Comparison of ENCODE assay signal across 23 cellular contexts in genomic region chr2:99723632-99724031, GRCh38.
"Had no signal": no experiment of that assay in that cellular context is flagged by ENCODE, and none has a peak within 500 bp of the region (broad histone marks: within the 10 kb centered on the region; RNA-seq: fewer than 3 reads in every experiment).

No MANE protein-coding gene starts in this region.

- ATAC-seq: heart right ventricle; natural killer cell; pancreas; right cardiac atrium; stimulated activated memory B cell treated with anti-CD40 and anti-IgM and Interleukin-4, amounts not matched to agents 10 μg/mL and 1 μg/mL and 100 μg/mL, for 72 hours; stimulated activated naive CD8-positive, alpha-beta T cell treated with anti-CD3 and anti-CD28 coated beads, Interleukin-15, amount 100 ng/mL, for 72 hours had no signal

- H3K36me3 ChIP-seq: heart right ventricle, left ventricle myocardium inferior, pancreas, prostate gland, sigmoid colon, thyroid gland, transverse colon, upper lobe of left lung had no signal

- H3K27me3 Mint-ChIP-seq: memory B cell; stimulated activated memory B cell treated with anti-CD40 and anti-IgM and Interleukin-4, amounts not matched to agents 10 μg/mL and 1 μg/mL and 100 μg/mL, for 72 hours; stimulated activated naive CD8-positive, alpha-beta T cell treated with anti-CD3 and anti-CD28 coated beads, Interleukin-15, amount 100 ng/mL, for 72 hours had no signal

- H3K4me3 ChIP-seq: heart right ventricle, hepatocyte, left ventricle myocardium inferior, pancreas, prostate gland, sigmoid colon, spleen, testis, thyroid gland, transverse colon, upper lobe of left lung had no signal

- DNase-seq: heart right ventricle; islet precursor cell; left ventricle myocardium inferior; natural killer cell; pancreas; posterior cingulate gyrus; retina; right cardiac atrium; sigmoid colon; small intestine; spleen; stimulated activated CD4-positive, alpha-beta T cell treated with anti-CD3 and anti-CD28 coated beads, Interleukin-4, amount 100 ng/mL, for 24 hours; stimulated activated naive CD4-positive, alpha-beta T cell treated with Interleukin-2 at 50 U/mL for 16 hours; stimulated activated naive CD8-positive, alpha-beta T cell treated with anti-CD3 and anti-CD28 coated beads, Interleukin-15, amount 100 ng/mL, for 72 hours; substantia nigra; testis; thyroid gland; transverse colon; upper lobe of left lung had no signal

- H3K4me3 Mint-ChIP-seq: memory B cell; natural killer cell; stimulated activated memory B cell treated with anti-CD40 and anti-IgM and Interleukin-4, amounts not matched to agents 10 μg/mL and 1 μg/mL and 100 μg/mL, for 72 hours; stimulated activated naive CD8-positive, alpha-beta T cell treated with anti-CD3 and anti-CD28 coated beads, Interleukin-15, amount 100 ng/mL, for 72 hours had no signal

- H3K4me1 ChIP-seq: pancreas, prostate gland, testis, thyroid gland, transverse colon had no signal

- H2AFZ ChIP-seq: hepatocyte had no signal

- H3K79me2 ChIP-seq: hepatocyte had no signal

- H3K4me1 Mint-ChIP-seq: memory B cell; natural killer cell; stimulated activated memory B cell treated with anti-CD40 and anti-IgM and Interleukin-4, amounts not matched to agents 10 μg/mL and 1 μg/mL and 100 μg/mL, for 72 hours; stimulated activated naive CD8-positive, alpha-beta T cell treated with anti-CD3 and anti-CD28 coated beads, Interleukin-15, amount 100 ng/mL, for 72 hours had no signal

- H3K27ac Mint-ChIP-seq: memory B cell; natural killer cell; stimulated activated memory B cell treated with anti-CD40 and anti-IgM and Interleukin-4, amounts not matched to agents 10 μg/mL and 1 μg/mL and 100 μg/mL, for 72 hours; stimulated activated naive CD8-positive, alpha-beta T cell treated with anti-CD3 and anti-CD28 coated beads, Interleukin-15, amount 100 ng/mL, for 72 hours had no signal

- H3K27ac ChIP-seq: heart right ventricle, hepatocyte, left ventricle myocardium inferior, pancreas, prostate gland, sigmoid colon, spleen, testis, thyroid gland, transverse colon, upper lobe of left lung had no signal

- H3K27me3 ChIP-seq: heart right ventricle, hepatocyte, pancreas, sigmoid colon, spleen, testis, thyroid gland, transverse colon, upper lobe of left lung had no signal

- H3K4me2 ChIP-seq: hepatocyte had no signal

- H3K9me3 ChIP-seq: pancreas, prostate gland, testis, thyroid gland had no signal
